In genomic region chr11:62545437-62546243, GRCh38 we compare ENCODE assay signal across 8 cellular contexts. TPM values are rescaled to one million over a fixed set of nuclear protein-coding genes. Genes with fewer than 3 reads are reported as not detected.
DNase-seq lines count a peak whose midpoint lies in the region; ATAC-seq and TF ChIP-seq lines count a peak whose summit lies in the region.

No MANE protein-coding gene starts in this region.

- BruUV-seq in Calu3 (replicated peaks; lab: Mats Ljungman, UMichigan): no TSS peak

- H3K9me3 Mint-ChIP-seq in Calu3 (ENCODE audit: low read depth, unreplicated experiment): no peaks in the 10 kb centered on the region
- no peaks in the 10 kb centered on the region for H3K9me3 Mint-ChIP-seq in dendritic cell treated with granulocyte-macrophage colony-stimulating factor and Interleukin-4, amounts not matched to agents 40 ng/mL and 50 ng/mL, for 4 days

- H3K4me3 Mint-ChIP-seq in Calu3 (ENCODE audit: low read depth, unreplicated experiment): peak overlapping the region; percentile 100
- H3K4me3 Mint-ChIP-seq in dendritic cell treated with granulocyte-macrophage colony-stimulating factor and Interleukin-4, amounts not matched to agents 40 ng/mL and 50 ng/mL, for 4 days: peak overlapping the region; percentile 97

- CTCF ChIA-PET in Calu3 (lab: Charles Lee): interaction anchor here (0.9 to 6.8 kb wide), 7 partner anchors 12 to 121 kb away, joined by 3 to 86 read pairs (median 4); partner anchors contain the start of gene MTA2

- H3K27me3 Mint-ChIP-seq in Calu3 (ENCODE audit: unreplicated experiment): no peaks in the 10 kb centered on the region
- H3K27me3 Mint-ChIP-seq in dendritic cell treated with granulocyte-macrophage colony-stimulating factor and Interleukin-4, amounts not matched to agents 40 ng/mL and 50 ng/mL, for 4 days: peaks cover 4% of the 10 kb centered on the region

- peaks cover 81% of the 10 kb centered on the region for H3K36me3 Mint-ChIP-seq in Calu3 (ENCODE audit: insufficient read depth, unreplicated experiment)
- peaks cover 58% of the 10 kb centered on the region for H3K36me3 Mint-ChIP-seq in dendritic cell treated with granulocyte-macrophage colony-stimulating factor and Interleukin-4, amounts not matched to agents 40 ng/mL and 50 ng/mL, for 4 days (ENCODE audit: low read depth)

- peak overlapping the region; percentile 97 for H3K27ac Mint-ChIP-seq in Calu3 (ENCODE audit: unreplicated experiment)
- H3K27ac Mint-ChIP-seq in dendritic cell treated with granulocyte-macrophage colony-stimulating factor and Interleukin-4, amounts not matched to agents 40 ng/mL and 50 ng/mL, for 4 days: peak overlapping the region; percentile 95

- peaks cover 48% of the 10 kb centered on the region for H3K4me1 Mint-ChIP-seq in Calu3 (ENCODE audit: low read depth, unreplicated experiment)
- H3K4me1 Mint-ChIP-seq in dendritic cell treated with granulocyte-macrophage colony-stimulating factor and Interleukin-4, amounts not matched to agents 40 ng/mL and 50 ng/mL, for 4 days (ENCODE audit: low read depth): peaks cover 73% of the 10 kb centered on the region

- peak; percentile 96 for DNase-seq in Calu3
- peak; percentile 90 for DNase-seq in LoVo (ENCODE audit: low spot score)
- peak; percentile 43 for DNase-seq in activated CD4-positive, alpha-beta T cell treated with anti-CD3 and anti-CD28 coated beads for 1 hour
- peak; percentile 88 for DNase-seq in left lobe of liver (ENCODE audit: low spot score)
- DNase-seq in stimulated activated CD8-positive, alpha-beta memory T cell treated with anti-CD3 and anti-CD28 coated beads, Interleukin-12 subunit alpha, Interleukin-12 subunit beta, amount 100 ng/mL, for 1 hour (ENCODE audit: low read depth): peak; percentile 57
- no peak for DNase-seq in NCI-H187 (lab: John Stamatoyannopoulos, UW)

- intact Hi-C loops in Calu3 (cut with micrococcal nuclease; ENCODE audit: unreplicated experiment): loop anchor here (2.0 kb wide), 2 partner anchors 15 to 49 kb away; no protein-coding TSS in a partner anchor
- intact Hi-C loops in dendritic cell treated with granulocyte-macrophage colony-stimulating factor and Interleukin-4, amounts not matched to agents 40 ng/mL and 50 ng/mL, for 4 days (cut with micrococcal nuclease): loop anchor here (1.0 to 2.0 kb wide), 2 partner anchors 8 to 15 kb away; no protein-coding TSS in a partner anchor

- TF ChIP-seq CTCF in Calu3 (IDR thresholded peaks at IDR 0.05; ENCODE audit: unreplicated experiment): no peak

- ATAC-seq in left lobe of liver (peak; percentile 41), HG03565 (IDR thresholded peaks at IDR 0.05; ENCODE audit: unreplicated experiment) (no peak)

RNA-seq across cellular contexts. Expression of gene AHNAK, which starts 1.0 kb away (rescaled TPM):
- total RNA-seq in Calu3 (2022) (246 and 253 TPM in 2 replicates), left lobe of liver (115 TPM)

RNA-seq across cellular contexts. Expression of gene EEF1G, which starts 28.1 kb away (rescaled TPM):
- total RNA-seq in Calu3 (2022) (970 and 1,189 TPM in 2 replicates), left lobe of liver (441 TPM)

RNA-seq across cellular contexts. Expression of gene TUT1, which starts 45.7 kb away (rescaled TPM):
- 21.9 and 26.3 TPM in 2 replicates for total RNA-seq in Calu3 (2022)
- total RNA-seq in left lobe of liver: 32.6 TPM

RNA-seq across cellular contexts. Expression of gene MTA2, which starts 56.0 kb away (rescaled TPM):
- total RNA-seq in Calu3 (2022) (90.4 and 97.2 TPM in 2 replicates), left lobe of liver (24.4 TPM)

Comparison
In these comparisons a context has a peak if more than half of its experiments do, and no peak if none do; other contexts are left out.
1. DNase-seq: peak in Calu3 (single experiment), LoVo (single experiment), activated CD4-positive, alpha-beta T cell treated with anti-CD3 and anti-CD28 coated beads for 1 hour (single experiment), left lobe of liver (single experiment) and stimulated activated CD8-positive, alpha-beta memory T cell treated with anti-CD3 and anti-CD28 coated beads, Interleukin-12 subunit alpha, Interleukin-12 subunit beta, amount 100 ng/mL, for 1 hour (single experiment); none in NCI-H187 (0 of 2).